Comparison of ENCODE assay signal across 15 cellular contexts in genomic region chr20:57431539-57431835, GRCh38.
"Had no signal": no experiment of that assay in that cellular context is flagged by ENCODE, and none has a peak within 500 bp of the region (broad histone marks: within the 10 kb centered on the region; RNA-seq: fewer than 3 reads in every experiment).

No MANE protein-coding gene starts in this region.

- H3K36me3 Mint-ChIP-seq: type B pancreatic cell had no signal

- H3K4me3 Mint-ChIP-seq: activated naive CD4-positive, alpha-beta T cell treated with anti-CD3 and anti-CD28 coated beads for 36 hours; neural crest cell; stimulated activated naive CD8-positive, alpha-beta T cell treated with anti-CD3 and anti-CD28 coated beads, Interleukin-15, amount 100 ng/mL, for 72 hours; type B pancreatic cell had no signal

- H3K27me3 Mint-ChIP-seq: stimulated activated naive CD8-positive, alpha-beta T cell treated with anti-CD3 and anti-CD28 coated beads, Interleukin-15, amount 100 ng/mL, for 72 hours; type B pancreatic cell had no signal

- DNase-seq: activated CD4-positive, CD25-positive, alpha-beta regulatory T cell treated with anti-CD3 and anti-CD28 coated beads, Interleukin-2, amount 50 U/mL, for 72 hours; activated naive CD4-positive, alpha-beta T cell treated with anti-CD3 and anti-CD28 coated beads for 36 hours; activated T-cell treated with anti-CD3 and anti-CD28 coated beads for 4 hours; colonic mucosa; hippocampal formation; kidney; left ventricle myocardium inferior; mesendoderm; sigmoid colon; stimulated activated CD4-positive, alpha-beta T cell treated with anti-CD3 and anti-CD28 coated beads, Interleukin-1b, Interleukin-23, amount 100 ng/mL, for 48 hours; stimulated activated naive CD8-positive, alpha-beta T cell treated with anti-CD3 and anti-CD28 coated beads, Interleukin-15, amount 100 ng/mL, for 72 hours; T1000 had no signal

- ATAC-seq: pancreas; stimulated activated naive CD8-positive, alpha-beta T cell treated with anti-CD3 and anti-CD28 coated beads, Interleukin-15, amount 100 ng/mL, for 72 hours had no signal

- H3K9me3 Mint-ChIP-seq: activated naive CD4-positive, alpha-beta T cell treated with anti-CD3 and anti-CD28 coated beads for 36 hours; neural crest cell; stimulated activated naive CD8-positive, alpha-beta T cell treated with anti-CD3 and anti-CD28 coated beads, Interleukin-15, amount 100 ng/mL, for 72 hours; type B pancreatic cell had no signal

- H3K27ac Mint-ChIP-seq: stimulated activated naive CD8-positive, alpha-beta T cell treated with anti-CD3 and anti-CD28 coated beads, Interleukin-15, amount 100 ng/mL, for 72 hours; type B pancreatic cell had no signal
